ENCODE assay signal across 17 cellular contexts in the genomic region with DNA sequence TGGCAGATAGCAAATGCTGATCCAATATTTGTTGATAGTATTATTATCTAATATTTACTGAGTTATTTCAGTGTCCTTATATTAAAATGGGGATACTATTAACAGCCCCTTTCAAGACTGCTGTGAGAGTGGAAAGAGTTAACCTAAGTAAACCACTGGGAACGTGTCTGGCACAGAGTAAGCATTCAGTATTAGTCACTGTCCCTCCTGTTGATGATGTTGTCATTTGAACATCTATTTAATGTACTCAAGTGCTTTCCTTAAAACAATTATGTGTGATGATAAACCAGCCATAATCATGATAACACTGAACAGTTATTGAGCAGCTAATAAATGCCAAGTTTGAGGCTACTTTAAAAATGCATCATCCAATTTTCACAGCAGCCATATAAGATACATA.
DNase-seq lines count a peak whose midpoint lies in the region; ATAC-seq and TF ChIP-seq lines count a peak whose summit lies in the region.
"Had no signal": no experiment of that assay in that cellular context is flagged by ENCODE, and none has a peak within 500 bp of the region (broad histone marks: within the 10 kb centered on the region; RNA-seq: fewer than 3 reads in every experiment).

No MANE protein-coding gene starts in this region.

- peaks cover 9% of the 10 kb centered on the region for H3K27me3 Mint-ChIP-seq in activated CD8-positive, alpha-beta memory T cell treated with anti-CD3 and anti-CD28 coated beads, Interleukin-2, amount 10 ng/mL, durations not matched to agents 7 days and 5 days
- peaks cover 17% of the 10 kb centered on the region for H3K27me3 Mint-ChIP-seq in activated T-helper 17 cell treated with anti-CD3 and anti-CD28 coated beads, Interleukin-2, amount 50 U/mL, for 72 hours
- no peaks in the 10 kb centered on the region for H3K27me3 Mint-ChIP-seq in type B pancreatic cell

- ATAC-seq in activated CD8-positive, alpha-beta memory T cell treated with anti-CD3 and anti-CD28 coated beads, Interleukin-2, amount 10 ng/mL, durations not matched to agents 7 days and 5 days = peak; percentile 33
- peak; percentile 89 for ATAC-seq in activated T-helper 17 cell treated with anti-CD3 and anti-CD28 coated beads, Interleukin-2, amount 50 U/mL, for 72 hours (replicated peaks)
- ATAC-seq in stimulated activated effector memory CD8-positive, alpha-beta T cell treated with anti-CD3 and anti-CD28 coated beads, Interleukin-12 subunit alpha, Interleukin-12 subunit beta, amount 100 ng/mL, for 72 hours = peak; percentile 83
- ATAC-seq: GM12878 had no signal

- H3K27ac Mint-ChIP-seq in activated CD8-positive, alpha-beta memory T cell treated with anti-CD3 and anti-CD28 coated beads, Interleukin-2, amount 10 ng/mL, durations not matched to agents 7 days and 5 days = no peak overlapping the region
- H3K27ac Mint-ChIP-seq in activated T-helper 17 cell treated with anti-CD3 and anti-CD28 coated beads, Interleukin-2, amount 50 U/mL, for 72 hours = peak overlapping the region; percentile 66
- H3K27ac Mint-ChIP-seq in stimulated activated effector memory CD8-positive, alpha-beta T cell treated with anti-CD3 and anti-CD28 coated beads, Interleukin-12 subunit alpha, Interleukin-12 subunit beta, amount 100 ng/mL, for 72 hours = peak overlapping the region; percentile 76
- no peak overlapping the region for H3K27ac Mint-ChIP-seq in type B pancreatic cell

- CTCF ChIA-PET in activated CD8-positive, alpha-beta memory T cell treated with anti-CD3 and anti-CD28 coated beads, Interleukin-2, amount 10 ng/mL, durations not matched to agents 7 days and 5 days (lab: Charles Lee) = no interaction called here

- no peaks in the 10 kb centered on the region for H3K36me3 Mint-ChIP-seq in activated CD8-positive, alpha-beta memory T cell treated with anti-CD3 and anti-CD28 coated beads, Interleukin-2, amount 10 ng/mL, durations not matched to agents 7 days and 5 days
- no peaks in the 10 kb centered on the region for H3K36me3 Mint-ChIP-seq in activated T-helper 17 cell treated with anti-CD3 and anti-CD28 coated beads, Interleukin-2, amount 50 U/mL, for 72 hours (ENCODE audit: low read depth)
- peaks cover 5% of the 10 kb centered on the region for H3K36me3 Mint-ChIP-seq in stimulated activated effector memory CD8-positive, alpha-beta T cell treated with anti-CD3 and anti-CD28 coated beads, Interleukin-12 subunit alpha, Interleukin-12 subunit beta, amount 100 ng/mL, for 72 hours
- no peaks in the 10 kb centered on the region for H3K36me3 Mint-ChIP-seq in type B pancreatic cell
- H3K36me3 Mint-ChIP-seq: CD8-positive, alpha-beta memory T cell had no signal

- intact Hi-C loops in posterior vena cava (cut with DNase I) = no loop called here

- peaks cover 26% of the 10 kb centered on the region for H3K4me1 Mint-ChIP-seq in activated CD8-positive, alpha-beta memory T cell treated with anti-CD3 and anti-CD28 coated beads, Interleukin-2, amount 10 ng/mL, durations not matched to agents 7 days and 5 days
- H3K4me1 Mint-ChIP-seq in activated T-helper 17 cell treated with anti-CD3 and anti-CD28 coated beads, Interleukin-2, amount 50 U/mL, for 72 hours = peaks cover 8% of the 10 kb centered on the region
- H3K4me1 Mint-ChIP-seq in stimulated activated effector memory CD8-positive, alpha-beta T cell treated with anti-CD3 and anti-CD28 coated beads, Interleukin-12 subunit alpha, Interleukin-12 subunit beta, amount 100 ng/mL, for 72 hours = peaks cover 25% of the 10 kb centered on the region
- peaks cover 4% of the 10 kb centered on the region for H3K4me1 Mint-ChIP-seq in type B pancreatic cell (ENCODE audit: unreplicated experiment)

- peaks cover 2% of the 10 kb centered on the region for H3K9me3 Mint-ChIP-seq in activated CD8-positive, alpha-beta memory T cell treated with anti-CD3 and anti-CD28 coated beads, Interleukin-2, amount 10 ng/mL, durations not matched to agents 7 days and 5 days (ENCODE audit: low read depth)
- peaks cover 3% of the 10 kb centered on the region for H3K9me3 Mint-ChIP-seq in activated T-helper 17 cell treated with anti-CD3 and anti-CD28 coated beads, Interleukin-2, amount 50 U/mL, for 72 hours
- H3K9me3 Mint-ChIP-seq in stimulated activated effector memory CD8-positive, alpha-beta T cell treated with anti-CD3 and anti-CD28 coated beads, Interleukin-12 subunit alpha, Interleukin-12 subunit beta, amount 100 ng/mL, for 72 hours = no peaks in the 10 kb centered on the region
- H3K9me3 Mint-ChIP-seq in type B pancreatic cell = no peaks in the 10 kb centered on the region

- no peak for DNase-seq in activated CD8-positive, alpha-beta memory T cell treated with anti-CD3 and anti-CD28 coated beads, Interleukin-2, amount 10 ng/mL, durations not matched to agents 7 days and 5 days
- no peak for DNase-seq in activated CD8-positive, alpha-beta memory T cell treated with anti-CD3 and anti-CD28 coated beads, Interleukin-2, amount 50 U/mL, for 48 hours
- peak; percentile 33 for DNase-seq in M059J (ENCODE audit: low read depth)
- no peak for DNase-seq in stimulated activated effector memory CD8-positive, alpha-beta T cell treated with anti-CD3 and anti-CD28 coated beads, Interleukin-12 subunit alpha, Interleukin-12 subunit beta, amount 100 ng/mL, for 72 hours (ENCODE audit: low spot score in 2 of 2)
- DNase-seq in NCI-H2029 treated with DMSO at 0.1 percent for 48 hours (lab: John Stamatoyannopoulos, UW) = no peak
- no peak for DNase-seq in type B pancreatic cell (ENCODE audit: extremely low spot score, unreplicated experiment)
- DNase-seq in posterior vena cava (ENCODE audit: low spot score) = no peak
- DNase-seq: CD8-positive, alpha-beta memory T cell; DMS79 treated with DMSO at 0.1 percent for 48 hours; GDM1; HCEC 1CT; NCI-H1417 treated with DMSO at 0.1 percent for 48 hours; NCI-H2081; NCI-H526 treated with DMSO at 0.1 percent for 48 hours; SHP77 treated with DMSO at 0.1 percent for 48 hours had no signal

- H3K4me3 Mint-ChIP-seq in activated CD8-positive, alpha-beta memory T cell treated with anti-CD3 and anti-CD28 coated beads, Interleukin-2, amount 10 ng/mL, durations not matched to agents 7 days and 5 days = no peak overlapping the region
- H3K4me3 Mint-ChIP-seq in activated T-helper 17 cell treated with anti-CD3 and anti-CD28 coated beads, Interleukin-2, amount 50 U/mL, for 72 hours = peak overlapping the region; percentile 52
- H3K4me3 Mint-ChIP-seq in stimulated activated effector memory CD8-positive, alpha-beta T cell treated with anti-CD3 and anti-CD28 coated beads, Interleukin-12 subunit alpha, Interleukin-12 subunit beta, amount 100 ng/mL, for 72 hours = peak overlapping the region; percentile 49
- H3K4me3 Mint-ChIP-seq in type B pancreatic cell = no peak overlapping the region

- TF ChIP-seq CTCF in type B pancreatic cell (conservative IDR thresholded peaks at IDR 0.05) = no peak

Comparison
In these comparisons a context has a peak if more than half of its experiments do, and no peak if none do; other contexts are left out.
1. ATAC-seq: peak in every context shown above with its lines; median percentile 89 in activated T-helper 17 cell treated with anti-CD3 and anti-CD28 coated beads, Interleukin-2, amount 50 U/mL, for 72 hours; 83 in stimulated activated effector memory CD8-positive, alpha-beta T cell treated with anti-CD3 and anti-CD28 coated beads, Interleukin-12 subunit alpha, Interleukin-12 subunit beta, amount 100 ng/mL, for 72 hours; 33 in activated CD8-positive, alpha-beta memory T cell treated with anti-CD3 and anti-CD28 coated beads, Interleukin-2, amount 10 ng/mL, durations not matched to agents 7 days and 5 days.
2. H3K27ac Mint-ChIP-seq: peak in activated T-helper 17 cell treated with anti-CD3 and anti-CD28 coated beads, Interleukin-2, amount 50 U/mL, for 72 hours (single experiment) and stimulated activated effector memory CD8-positive, alpha-beta T cell treated with anti-CD3 and anti-CD28 coated beads, Interleukin-12 subunit alpha, Interleukin-12 subunit beta, amount 100 ng/mL, for 72 hours (single experiment); none in activated CD8-positive, alpha-beta memory T cell treated with anti-CD3 and anti-CD28 coated beads, Interleukin-2, amount 10 ng/mL, durations not matched to agents 7 days and 5 days (single experiment) and type B pancreatic cell (single experiment).
3. H3K4me3 Mint-ChIP-seq: peak in activated T-helper 17 cell treated with anti-CD3 and anti-CD28 coated beads, Interleukin-2, amount 50 U/mL, for 72 hours (single experiment) and stimulated activated effector memory CD8-positive, alpha-beta T cell treated with anti-CD3 and anti-CD28 coated beads, Interleukin-12 subunit alpha, Interleukin-12 subunit beta, amount 100 ng/mL, for 72 hours (single experiment); none in activated CD8-positive, alpha-beta memory T cell treated with anti-CD3 and anti-CD28 coated beads, Interleukin-2, amount 10 ng/mL, durations not matched to agents 7 days and 5 days (single experiment) and type B pancreatic cell (single experiment).